In genomic region chr12:100904270-100904669, GRCh38 we compare ENCODE assay signal across 20 cellular contexts.
DNase-seq lines count a peak whose midpoint lies in the region; ATAC-seq lines count a peak whose summit lies in the region.
"Had no signal": no experiment of that assay in that cellular context is flagged by ENCODE, and none has a peak within 500 bp of the region (broad histone marks: within the 10 kb centered on the region; RNA-seq: fewer than 3 reads in every experiment).

No MANE protein-coding gene starts in this region.

- ATAC-seq in HG02938 (IDR thresholded peaks at IDR 0.05; ENCODE audit: unreplicated experiment): no peak
- ATAC-seq in HG02798 (IDR thresholded peaks at IDR 0.05; ENCODE audit: poor library complexity, unreplicated experiment): no peak
- no peak for ATAC-seq in GM21526 (IDR thresholded peaks at IDR 0.05; ENCODE audit: low FRiP score, unreplicated experiment)

- H3K27ac ChIP-seq in epithelial cell of prostate: no peak overlapping the region
- H3K27ac ChIP-seq: BLaER1, KMS-11, PC-9, RWPE1, SK-N-MC had no signal

- DNase-seq in ELR (ENCODE audit: low read depth) (peak; percentile 59), M059J (ENCODE audit: low read depth) (peak; percentile 8), epithelial cell of prostate (ENCODE audit: low read depth, low spot score) (peak; percentile 22), kidney tubule cell (ENCODE audit: low spot score) (peak; percentile 16), NCI-H2029 (lab: John Stamatoyannopoulos, UW) (no peak)
- DNase-seq: CD4-positive, alpha-beta T cell; COR-L47; DMS79; H9; NCI-H187; NCI-H2107; PC-9; SHP77 treated with DMSO at 0.1 percent for 48 hours had no signal
